In genomic region chr7:99551767-99552463, GRCh38 we compare ENCODE assay signal across 8 cellular contexts. TPM values are rescaled to one million over a fixed set of nuclear protein-coding genes. Genes with fewer than 3 reads are reported as not detected.
A peak's percentile ranks its signal among the peaks of the same experiment; 100 is the strongest.
DNase-seq lines count a peak whose midpoint lies in the region; ATAC-seq and TF ChIP-seq lines count a peak whose summit lies in the region.

TSS of gene FAM200A (minus strand) at chr7:99552114. CDS start at chr7:99548407, 3,707 bp downstream.

- H3K27me3 ChIP-seq in BE2C (no peaks in the 10 kb centered on the region), duodenal mucosa (ENCODE audit: control insufficient read depth in 1 of 2, insufficient read depth in 2 of 2, low read length in 2 of 2) (no peaks in the 10 kb centered on the region), right lobe of liver (no peaks in the 10 kb centered on the region)

- no peaks in the 10 kb centered on the region for H3K9me3 ChIP-seq in BE2C
- peaks cover 0 to 11% of the 10 kb centered on the region in 2 donors for H3K9me3 ChIP-seq in duodenal mucosa (ENCODE audit: control insufficient read depth in 1 of 2, low read length in 2 of 2)
- peaks cover 0 to 8% (median 0%) of the 10 kb centered on the region in 4 donors for H3K9me3 ChIP-seq in right lobe of liver

- DNase-seq in BE2C, result peak; percentile 90
- DNase-seq in GM19238 (ENCODE audit: insufficient read length, low spot score), result peak; percentile 95
- peak; percentile 81 for DNase-seq in NCI-H526 treated with DMSO at 0.1 percent for 48 hours (lab: John Stamatoyannopoulos, UW)
- peak; percentile 81 to 84 for DNase-seq in activated CD4-positive, alpha-beta T cell treated with anti-CD3 and anti-CD28 coated beads, Interleukin-2, amount 50 U/mL, for 48 hours
- peak; percentile 88 to 91 (median 88) for DNase-seq in right lobe of liver
- DNase-seq in stimulated activated CD4-positive, alpha-beta T cell treated with anti-CD3 and anti-CD28 coated beads, Interleukin-4, amount 100 ng/mL, for 24 hours, result peak; percentile 85

- WGBS in right lobe of liver (ENCODE audit: insufficient coverage, low coverage, low lambda C conversion rate, missing lambda C conversion rate), result under 1% methylated on average over 17 of the region's 37 CpGs

- H3K4me1 ChIP-seq in BE2C, result no peaks in the 10 kb centered on the region
- H3K4me1 ChIP-seq in duodenal mucosa (ENCODE audit: control insufficient read depth in 1 of 2, insufficient read depth in 2 of 2, low read length in 2 of 2), result peaks cover 14 to 15% of the 10 kb centered on the region in 2 donors
- H3K4me1 ChIP-seq in right lobe of liver, result peaks cover 0 to 10% (median 3%) of the 10 kb centered on the region in 4 donors

- H3K4me3 ChIP-seq in BE2C (ENCODE audit: low read depth, low read length) (peak within 1 kb of the TSS; percentile 99), duodenal mucosa (ENCODE audit: low read depth in 1 of 2, low read length in 2 of 2) (peak within 1 kb of the TSS; percentile 99), right lobe of liver (peak within 1 kb of the TSS; percentile 86 to 96 (median 92))

- H3K36me3 ChIP-seq in BE2C (peaks cover 3% of the 10 kb centered on the region), duodenal mucosa (ENCODE audit: control insufficient read depth in 1 of 2, insufficient read depth in 2 of 2, low read length in 2 of 2) (peaks cover 16 to 18% of the 10 kb centered on the region in 2 donors), right lobe of liver (peaks cover 0 to 5% (median 0%) of the 10 kb centered on the region in 4 donors)

- TF ChIP-seq CTCF in BE2C (IDR thresholded peaks at IDR 0.05; ENCODE audit: low read depth, low read length), result no peak
- no peak for TF ChIP-seq CTCF in right lobe of liver (IDR thresholded peaks at IDR 0.05)

- ATAC-seq in HG03460 (IDR thresholded peaks at IDR 0.05; ENCODE audit: unreplicated experiment), result peak; percentile 97
- peak; percentile 98 to 99 (median 99) for ATAC-seq in right lobe of liver

- peak within 1 kb of the TSS; percentile 94 to 100 for H3K9ac ChIP-seq in duodenal mucosa (ENCODE audit: low read depth in 1 of 2, low read length in 2 of 2)

- peak within 1 kb of the TSS; percentile 55 for H3K27ac ChIP-seq in duodenal mucosa (ENCODE audit: low read depth, low read length)
- peak within 1 kb of the TSS; percentile 56 to 69 (median 64) for H3K27ac ChIP-seq in right lobe of liver

- intact Hi-C loops in right lobe of liver (cut with DNase I), result no loop called here

- peak; percentile 55 for TF ChIP-seq POLR2A in right lobe of liver (IDR thresholded peaks at IDR 0.05)

RNA-seq across cellular contexts. Expression of gene FAM200A, which starts in this region (rescaled TPM):
- 7.0 TPM for polyA plus RNA-seq in BE2C (2012; ENCODE audit: insufficient read depth, insufficient read length, low read depth)
- total RNA-seq in right lobe of liver, result 1 to 10 TPM; 1.4 to 3.4 (median 2.3) TPM

Comparison
In these comparisons a context has a peak if more than half of its experiments do, and no peak if none do; other contexts are left out.
1. Peak in every context shown above with its lines: DNase-seq, ATAC-seq, H3K4me3 ChIP-seq and H3K27ac ChIP-seq.